In genomic region chr6:148611213-148611612, GRCh38 we compare ENCODE assay signal across 11 cellular contexts.
DNase-seq lines count a peak whose midpoint lies in the region; ATAC-seq and TF ChIP-seq lines count a peak whose summit lies in the region.
"Had no signal": no experiment of that assay in that cellular context is flagged by ENCODE, and none has a peak within 500 bp of the region (broad histone marks: within the 10 kb centered on the region; RNA-seq: fewer than 3 reads in every experiment).

No MANE protein-coding gene starts in this region.

- ATAC-seq in heart right ventricle (peak; percentile 85 to 99 (median 96)), sciatic nerve (peak; percentile 94), HG02642 (IDR thresholded peaks at IDR 0.05; ENCODE audit: poor library complexity, unreplicated experiment) (no peak)

- H3K27ac Mint-ChIP-seq in mesothelial cell of epicardium = no peak overlapping the region
- H3K27ac Mint-ChIP-seq in activated CD4-positive, alpha-beta memory T cell treated with anti-CD3 and anti-CD28 coated beads for 36 hours = no peak overlapping the region
- H3K27ac Mint-ChIP-seq: activated B cell treated with CpG ODN at 0.5 μM for 24 hours; activated naive CD8-positive, alpha-beta T cell treated with anti-CD3 and anti-CD28 coated beads for 36 hours had no signal

- no peaks in the 10 kb centered on the region for H3K9me3 Mint-ChIP-seq in mesothelial cell of epicardium
- no peaks in the 10 kb centered on the region for H3K9me3 Mint-ChIP-seq in activated CD4-positive, alpha-beta memory T cell treated with anti-CD3 and anti-CD28 coated beads for 36 hours
- H3K9me3 Mint-ChIP-seq: activated B cell treated with CpG ODN at 0.5 μM for 24 hours; activated naive CD8-positive, alpha-beta T cell treated with anti-CD3 and anti-CD28 coated beads for 36 hours had no signal

- DNase-seq in EH (ENCODE audit: low read depth) (peak; percentile 84), ascending aorta (ENCODE audit: low spot score in 2 of 2) (peak; percentile 46 to 94), heart right ventricle (peak; percentile 21 to 78), sciatic nerve (ENCODE audit: low spot score) (peak; percentile 64), mesothelial cell of epicardium (ENCODE audit: low spot score in 2 of 2, unreplicated experiment in 2 of 2) (no peak), NCI-H748 treated with DMSO at 0.1 percent for 48 hours (lab: John Stamatoyannopoulos, UW) (no peak)
- DNase-seq in activated CD4-positive, alpha-beta memory T cell treated with anti-CD3 and anti-CD28 coated beads for 36 hours = no peak
- DNase-seq: activated B cell treated with CpG ODN at 0.5 μM for 24 hours; activated naive CD8-positive, alpha-beta T cell treated with anti-CD3 and anti-CD28 coated beads for 36 hours had no signal

- no peaks in the 10 kb centered on the region for H3K27me3 ChIP-seq in ascending aorta
- no peaks in the 10 kb centered on the region for H3K27me3 ChIP-seq in heart right ventricle
- H3K27me3 ChIP-seq: neutrophil had no signal

- no peaks in the 10 kb centered on the region for H3K9me3 ChIP-seq in ascending aorta
- no peaks in the 10 kb centered on the region for H3K9me3 ChIP-seq in heart right ventricle
- H3K9me3 ChIP-seq: neutrophil had no signal

- H3K4me1 ChIP-seq in ascending aorta = peaks cover 9 to 16% of the 10 kb centered on the region in 2 donors
- H3K4me1 ChIP-seq in heart right ventricle = peaks cover 0 to 14% (median 8%) of the 10 kb centered on the region in 9 donors

- no peak overlapping the region for H3K4me3 Mint-ChIP-seq in mesothelial cell of epicardium
- H3K4me3 Mint-ChIP-seq in activated CD4-positive, alpha-beta memory T cell treated with anti-CD3 and anti-CD28 coated beads for 36 hours = no peak overlapping the region
- H3K4me3 Mint-ChIP-seq: activated B cell treated with CpG ODN at 0.5 μM for 24 hours; activated naive CD8-positive, alpha-beta T cell treated with anti-CD3 and anti-CD28 coated beads for 36 hours had no signal

- POLR2A ChIA-PET in activated CD4-positive, alpha-beta memory T cell treated with anti-CD3 and anti-CD28 coated beads for 36 hours (lab: Charles Lee) = no interaction called here

- no peaks in the 10 kb centered on the region for H3K27me3 Mint-ChIP-seq in mesothelial cell of epicardium (ENCODE audit: low read depth)
- H3K27me3 Mint-ChIP-seq in activated CD4-positive, alpha-beta memory T cell treated with anti-CD3 and anti-CD28 coated beads for 36 hours = peaks cover 6% of the 10 kb centered on the region
- H3K27me3 Mint-ChIP-seq: activated B cell treated with CpG ODN at 0.5 μM for 24 hours; activated naive CD8-positive, alpha-beta T cell treated with anti-CD3 and anti-CD28 coated beads for 36 hours had no signal

- no peak for TF ChIP-seq CTCF in ascending aorta (IDR thresholded peaks at IDR 0.05)
- no peak for TF ChIP-seq CTCF in heart right ventricle (IDR thresholded peaks at IDR 0.05)
- no peak for TF ChIP-seq CTCF in mesothelial cell of epicardium (IDR thresholded peaks at IDR 0.05; ENCODE audit: unreplicated experiment)

- no peaks in the 10 kb centered on the region for H3K36me3 Mint-ChIP-seq in mesothelial cell of epicardium
- H3K36me3 Mint-ChIP-seq in activated CD4-positive, alpha-beta memory T cell treated with anti-CD3 and anti-CD28 coated beads for 36 hours = no peaks in the 10 kb centered on the region
- H3K36me3 Mint-ChIP-seq: activated naive CD8-positive, alpha-beta T cell treated with anti-CD3 and anti-CD28 coated beads for 36 hours had no signal

- H3K4me3 ChIP-seq in ascending aorta = peak overlapping the region in 1 of 2 donors; percentile 26
- no peak overlapping the region for H3K4me3 ChIP-seq in heart right ventricle

- peak overlapping the region; percentile 78 to 88 for H3K27ac ChIP-seq in ascending aorta
- peak overlapping the region in 9 of 10 donors; percentile 29 to 76 (median 53) for H3K27ac ChIP-seq in heart right ventricle
- H3K27ac ChIP-seq: neutrophil had no signal

- H3K4me1 Mint-ChIP-seq in mesothelial cell of epicardium = no peaks in the 10 kb centered on the region
- no peaks in the 10 kb centered on the region for H3K4me1 Mint-ChIP-seq in activated CD4-positive, alpha-beta memory T cell treated with anti-CD3 and anti-CD28 coated beads for 36 hours (ENCODE audit: low read depth)
- H3K4me1 Mint-ChIP-seq: activated B cell treated with CpG ODN at 0.5 μM for 24 hours; activated naive CD8-positive, alpha-beta T cell treated with anti-CD3 and anti-CD28 coated beads for 36 hours had no signal

- H3K36me3 ChIP-seq in ascending aorta (no peaks in the 10 kb centered on the region), heart right ventricle (no peaks in the 10 kb centered on the region)
- H3K36me3 ChIP-seq: neutrophil had no signal

- intact Hi-C loops in ascending aorta (cut with DNase I) = loop anchor here (2.0 kb wide), 1 partner anchor 48 kb away; no protein-coding TSS in a partner anchor
- intact Hi-C loops in heart right ventricle (cut with DNase I) = no loop called here
- intact Hi-C loops in sciatic nerve (cut with DNase I) = no loop called here
- intact Hi-C loops in activated CD4-positive, alpha-beta memory T cell treated with anti-CD3 and anti-CD28 coated beads for 36 hours (cut with micrococcal nuclease) = no loop called here

- 41 to 54% methylated on average over 8 of the region's 8 CpGs for WGBS in heart right ventricle, 2 donors

- CTCF ChIA-PET in activated CD4-positive, alpha-beta memory T cell treated with anti-CD3 and anti-CD28 coated beads for 36 hours (lab: Charles Lee) = no interaction called here

Comparison
In these comparisons a context has a peak if more than half of its experiments do, and no peak if none do; other contexts are left out.
1. DNase-seq: peak in EH (single experiment), ascending aorta (2 of 2), heart right ventricle (2 of 2) and sciatic nerve (single experiment); none in mesothelial cell of epicardium (0 of 2), NCI-H748 treated with DMSO at 0.1 percent for 48 hours (single experiment) and activated CD4-positive, alpha-beta memory T cell treated with anti-CD3 and anti-CD28 coated beads for 36 hours (single experiment).